8 cellular contexts compared by ENCODE assay signal in genomic region chr4:40316333-40316781, GRCh38. TPM values are rescaled to one million over a fixed set of nuclear protein-coding genes. Genes with fewer than 3 reads are reported as not detected.
A peak's percentile ranks its signal among the peaks of the same experiment; 100 is the strongest.
DNase-seq lines count a peak whose midpoint lies in the region; ATAC-seq, FAIRE-seq and TF ChIP-seq lines count a peak whose summit lies in the region.

No MANE protein-coding gene starts in this region.

- H3K36me3 Mint-ChIP-seq in activated naive CD8-positive, alpha-beta T cell treated with anti-CD3 and anti-CD28 coated beads, Interleukin-2, amount 10 ng/mL, durations not matched to agents 7 days and 5 days: no peaks in the 10 kb centered on the region

- TF ChIP-seq CTCF in GM12875 (IDR thresholded peaks at IDR 0.05; ENCODE audit: borderline replicate concordance, insufficient read depth, low read depth, low read length) (no peak), keratinocyte (optimal IDR thresholded peaks at IDR 0.05 in 1 of 3, IDR thresholded peaks at IDR 0.05 in 1 of 3, conservative IDR thresholded peaks at IDR 0.05 in 1 of 3; ENCODE audit: extremely low read depth in 1 of 3, insufficient read depth in 2 of 3, low read length in 3 of 3) (no peak), suprapubic skin (IDR thresholded peaks at IDR 0.05) (no peak)

- H3K27me3 ChIP-seq in keratinocyte (ENCODE audit: control insufficient read depth, extremely low read depth, insufficient read depth, low read length) (no peaks in the 10 kb centered on the region), suprapubic skin (no peaks in the 10 kb centered on the region)

- no peaks in the 10 kb centered on the region for H3K9me3 ChIP-seq in keratinocyte (ENCODE audit: control insufficient read depth, low read depth, low read length)
- H3K9me3 ChIP-seq in suprapubic skin: no peaks in the 10 kb centered on the region

- TF ChIP-seq EP300 in suprapubic skin (IDR thresholded peaks at IDR 0.05): no peak

- peak overlapping the region; percentile 91 for H3K4me3 Mint-ChIP-seq in activated naive CD8-positive, alpha-beta T cell treated with anti-CD3 and anti-CD28 coated beads, Interleukin-2, amount 10 ng/mL, durations not matched to agents 7 days and 5 days

- peak overlapping the region; percentile 96 for H3K27ac Mint-ChIP-seq in activated naive CD8-positive, alpha-beta T cell treated with anti-CD3 and anti-CD28 coated beads, Interleukin-2, amount 10 ng/mL, durations not matched to agents 7 days and 5 days

- peaks cover 41% of the 10 kb centered on the region for H3K4me1 Mint-ChIP-seq in activated naive CD8-positive, alpha-beta T cell treated with anti-CD3 and anti-CD28 coated beads, Interleukin-2, amount 10 ng/mL, durations not matched to agents 7 days and 5 days

- H3K27me3 Mint-ChIP-seq in activated naive CD8-positive, alpha-beta T cell treated with anti-CD3 and anti-CD28 coated beads, Interleukin-2, amount 10 ng/mL, durations not matched to agents 7 days and 5 days: no peaks in the 10 kb centered on the region

- peak overlapping the region; percentile 80 for H3K4me2 ChIP-seq in keratinocyte (ENCODE audit: control insufficient read depth, extremely low read depth, insufficient read depth, low read depth, low read length)

- H3K79me2 ChIP-seq in keratinocyte (ENCODE audit: control insufficient read depth, insufficient read depth, low read length): no peaks in the 10 kb centered on the region

- H3K36me3 ChIP-seq in keratinocyte (ENCODE audit: control insufficient read depth in 2 of 2, extremely low read depth in 1 of 2, insufficient read depth in 2 of 2, low read length in 2 of 2): no peaks in the 10 kb centered on the region
- no peaks in the 10 kb centered on the region for H3K36me3 ChIP-seq in suprapubic skin

- 6% methylated on average over 3 of the region's 3 CpGs for WGBS in suprapubic skin

- no peak for TF ChIP-seq POLR2A in suprapubic skin (IDR thresholded peaks at IDR 0.05)

- H4K20me1 ChIP-seq in keratinocyte (ENCODE audit: control insufficient read depth, extremely low read depth, insufficient read depth, low read length): no peaks in the 10 kb centered on the region

- H3K4me1 ChIP-seq in keratinocyte (ENCODE audit: control insufficient read depth, extremely low read depth, insufficient read depth, low read length) (peaks cover 16% of the 10 kb centered on the region), suprapubic skin (peaks cover 22% of the 10 kb centered on the region)

- dilution Hi-C loops in keratinocyte (cut with MboI; ENCODE audit: extremely low pct_ligation_motif_present, low sequenced_read_pairs): no loop called here

- peak overlapping the region; percentile 89 for H3K27ac ChIP-seq in keratinocyte (ENCODE audit: control insufficient read depth, insufficient read depth, low read length)
- H3K27ac ChIP-seq in suprapubic skin: peak overlapping the region; percentile 82

- DNase-seq in activated naive CD8-positive, alpha-beta T cell treated with anti-CD3 and anti-CD28 coated beads, Interleukin-2, amount 10 ng/mL, durations not matched to agents 7 days and 5 days: no peak
- DNase-seq in keratinocyte (ENCODE audit: low read depth, low spot score): peak; percentile 46
- DNase-seq in suprapubic skin (ENCODE audit: low spot score in 2 of 2): no peak
- DNase-seq in HuH-7 (ENCODE audit: low spot score): no peak
- DNase-seq in GDM1 (lab: John Stamatoyannopoulos, UW): no peak

- POLR2A ChIA-PET in activated naive CD8-positive, alpha-beta T cell treated with anti-CD3 and anti-CD28 coated beads, Interleukin-2, amount 10 ng/mL, durations not matched to agents 7 days and 5 days (lab: Charles Lee): interaction anchor here (0.6 to 3.2 kb wide), 24 partner anchors 9 to 684 kb away, joined by 3 to 23 read pairs (median 4); partner anchors contain the start of gene N4BP2

- H3K4me3 ChIP-seq in GM12875 (ENCODE audit: low read depth, low read length): peak overlapping the region; percentile 21
- peak overlapping the region; percentile 23 to 64 (median 34) for H3K4me3 ChIP-seq in keratinocyte (ENCODE audit: control insufficient read depth in 2 of 3, extremely low read depth in 1 of 3, insufficient read depth in 2 of 3, low read depth in 1 of 3, low read length in 3 of 3)
- H3K4me3 ChIP-seq in suprapubic skin: peak overlapping the region; percentile 40

- no peak overlapping the region for H2AFZ ChIP-seq in keratinocyte (ENCODE audit: control insufficient read depth, low read length)

- H3K9ac ChIP-seq in keratinocyte (ENCODE audit: control insufficient read depth, extremely low read depth, insufficient read depth, low read length): peak overlapping the region; percentile 79

- no peak for FAIRE-seq in keratinocyte (lab: Jason Lieb, UNC)

- no peaks in the 10 kb centered on the region for H3K9me3 Mint-ChIP-seq in activated naive CD8-positive, alpha-beta T cell treated with anti-CD3 and anti-CD28 coated beads, Interleukin-2, amount 10 ng/mL, durations not matched to agents 7 days and 5 days

- H3K9me1 ChIP-seq in keratinocyte (ENCODE audit: control insufficient read depth, extremely low read depth, insufficient read depth, low read length): no peaks in the 10 kb centered on the region

- peak; percentile 35 for ATAC-seq in HG03442 (IDR thresholded peaks at IDR 0.05; ENCODE audit: unreplicated experiment)
- peak; percentile 16 for ATAC-seq in activated naive CD8-positive, alpha-beta T cell treated with anti-CD3 and anti-CD28 coated beads, Interleukin-2, amount 10 ng/mL, durations not matched to agents 7 days and 5 days (ENCODE audit: low read depth)
- no peak for ATAC-seq in GM18861 (IDR thresholded peaks at IDR 0.05; ENCODE audit: unreplicated experiment)

RNA-seq across cellular contexts. Expression of gene CHRNA9, which starts 18.8 kb away (rescaled TPM):
- under 1 TPM; 0.55 to 0.68 TPM for total RNA-seq in activated naive CD8-positive, alpha-beta T cell treated with anti-CD3 and anti-CD28 coated beads, Interleukin-2, amount 10 ng/mL, durations not matched to agents 7 days and 5 days
- 0.02 to 0.37 TPM (median 0.03 TPM) in 3 replicates for polyA plus RNA-seq in keratinocyte
- 0.26 TPM for polyA plus RNA-seq in keratinocyte (2011; ENCODE audit: low read depth)
- polyA plus RNA-seq in keratinocyte (2011; cell fraction: cytosol; rRNA removed): 0.03 and 0.09 TPM in 2 replicates
- 0.09 TPM in 1 of 2 replicates, not detected in the other for polyA plus RNA-seq in keratinocyte (2011; cell fraction: nucleus; rRNA removed)
- 0.17 and 0.18 TPM in 2 replicates for polyA plus RNA-seq in keratinocyte (2012; ENCODE audit: low replicate concordance)
- 0.16 to 0.20 TPM in 2 of 3 replicates, not detected in the other for polyA minus RNA-seq in keratinocyte
- polyA minus RNA-seq in keratinocyte (2011; cell fraction: cytosol; rRNA and poly(A)+ RNA removed): not detected
- 0.23 TPM in 1 of 2 replicates, not detected in the other for polyA minus RNA-seq in keratinocyte (2011; cell fraction: nucleus; rRNA and poly(A)+ RNA removed)
- total RNA-seq in suprapubic skin: 1 to 10 TPM in 1 of 4 donors, under 1 TPM in 2, not detected in 1; 0.34 to 2.4 (median 0.38) TPM
